Comparison of ENCODE assay signal across 15 cellular contexts in genomic region chr1:244839656-244840055, GRCh38. TPM values are rescaled to one million over a fixed set of nuclear protein-coding genes. Genes with fewer than 3 reads are reported as not detected.
DNase-seq lines count a peak whose midpoint lies in the region; ATAC-seq, FAIRE-seq and TF ChIP-seq lines count a peak whose summit lies in the region.
"Had no signal": no experiment of that assay in that cellular context is flagged by ENCODE, and none has a peak within 500 bp of the region (broad histone marks: within the 10 kb centered on the region; RNA-seq: fewer than 3 reads in every experiment).

No MANE protein-coding gene starts in this region.

- in situ Hi-C loops in GM12878 (cut with MboI), result no loop called here

- H3K4me3 Mint-ChIP-seq in activated T-cell treated with anti-CD3 and anti-CD28 coated beads, Interleukin-2, amount 50 U/mL, for 24 hours, result peak overlapping the region; percentile 18

- H3K27ac Mint-ChIP-seq in activated T-cell treated with anti-CD3 and anti-CD28 coated beads, Interleukin-2, amount 50 U/mL, for 24 hours, result peak overlapping the region; percentile 100

- FAIRE-seq in GM12878 (lab: Jason Lieb, UNC), result no peak
- FAIRE-seq: endometrium, TTC549 had no signal

- CTCF ChIA-PET in GM12878 (lab: Yijun Ruan, JAX), result interaction anchor here (0.8 to 7.9 kb wide), 7 partner anchors 14 to 203 kb away, joined by 3 to 98 read pairs (median 3); partner anchors contain the start of gene HNRNPU

- H3K36me3 ChIP-seq in GM12878 (ENCODE audit: control insufficient read depth in 2 of 2, insufficient read depth in 2 of 2, low read length in 1 of 2), result peaks cover 3 to 23% of the 10 kb centered on the region in 2 experiments; a peak in 3 of 4 replicates
- peaks cover 0 to 35% of the 10 kb centered on the region in 2 donors for H3K36me3 ChIP-seq in vagina
- H3K36me3 ChIP-seq: uterus had no signal

- SMC1A ChIA-PET in GM12878 (lab: Charles Lee; ENCODE audit: uncharacterized antibody, unreplicated experiment), result interaction anchor here (1.0 to 16.8 kb wide), 10 partner anchors 8 to 203 kb away, joined by 3 to 360 read pairs (median 4); partner anchors contain the start of gene HNRNPU

- H4K20me1 ChIP-seq in GM12878 (ENCODE audit: control insufficient read depth, insufficient read depth), result no peaks in the 10 kb centered on the region

- WGBS in GM12878 (ENCODE audit: insufficient coverage, insufficient replicate concordance, low lambda C conversion rate, missing lambda C conversion rate), result 2% methylated on average over 2 of the region's 2 CpGs

- H3K9me3 Mint-ChIP-seq in activated T-cell treated with anti-CD3 and anti-CD28 coated beads, Interleukin-2, amount 50 U/mL, for 24 hours, result no peaks in the 10 kb centered on the region

- H3K27me3 ChIP-seq in GM12878 (replicated peaks in 1 of 2; ENCODE audit: control insufficient read depth in 2 of 2, insufficient read depth in 2 of 2, low read length in 1 of 2) (no peaks in the 10 kb centered on the region), vagina (no peaks in the 10 kb centered on the region)
- H3K27me3 ChIP-seq: uterus had no signal

- no TSS peak for BruUV-seq in GM12878 (replicated peaks; lab: Mats Ljungman, UMichigan)

- H3K4me3 ChIP-seq in GM12878 (peak overlapping the region; percentile 2; the same call in 1 of the 2 replicates), vagina (no peak overlapping the region)
- H3K4me3 ChIP-seq: prostate gland, uterus had no signal

- no peak overlapping the region for H2AFZ ChIP-seq in GM12878 (ENCODE audit: control insufficient read depth, low read depth, low read length)

- no peak for DNase-seq in activated T-cell treated with anti-CD3 and anti-CD28 coated beads, Interleukin-2, amount 50 U/mL, for 24 hours
- DNase-seq in activated T-cell treated with anti-CD3 and anti-CD28 coated beads for 4 hours (no peak), NCI-H69 (lab: John Stamatoyannopoulos, UW) (peak; percentile 24), GM12878 (ENCODE audit: low read depth, low spot score) (no peak), renal cortical epithelial cell (ENCODE audit: low read depth) (peak; percentile 45), A172 (ENCODE audit: low spot score) (no peak), vagina (ENCODE audit: extremely low spot score in 2 of 2) (no peak)
- no peak for DNase-seq in stimulated activated CD4-positive, alpha-beta T cell treated with anti-CD3 and anti-CD28 coated beads, Interleukin-12 subunit alpha, Interleukin-12 subunit beta, amount 100 ng/mL, for 4 hours
- DNase-seq: AML-193, Kasumi-1, NCI-H524 treated with DMSO at 0.1 percent for 48 hours, uterus had no signal

- RAD21 ChIA-PET in GM12878 (lab: Charles Lee; ENCODE audit: unreplicated experiment), result interaction anchor here (0.7 to 2.2 kb wide), 8 partner anchors 16 to 203 kb away, joined by 3 to 7 read pairs (median 4); no protein-coding TSS in a partner anchor

- intact Hi-C loops in GM12878 (cut with micrococcal nuclease; ENCODE audit: unreplicated experiment), result loop anchor here (10.0 kb wide), 3 partner anchors 105 to 515 kb away; partner anchors contain the start of gene ADSS2
- intact Hi-C loops in vagina (cut with DNase I), result loop anchor here (10.0 kb wide), 2 partner anchors 135 to 1575 kb away; no protein-coding TSS in a partner anchor

- peaks cover 71% of the 10 kb centered on the region for H3K4me1 Mint-ChIP-seq in activated T-cell treated with anti-CD3 and anti-CD28 coated beads, Interleukin-2, amount 50 U/mL, for 24 hours (ENCODE audit: low read depth)

- peaks cover 3% of the 10 kb centered on the region; the same call in 1 of the 3 replicates for H3K9me3 ChIP-seq in GM12878 (replicated peaks; ENCODE audit: control insufficient read depth, insufficient read depth, low read length)
- H3K9me3 ChIP-seq in vagina, result no peaks in the 10 kb centered on the region
- H3K9me3 ChIP-seq: prostate gland, uterus had no signal

- no peak for TF ChIP-seq EP300 in GM12878 (IDR thresholded peaks at IDR 0.05; ENCODE audit: borderline replicate concordance in 1 of 2, control insufficient read depth in 1 of 2, low read depth in 2 of 2, low read length in 2 of 2)

- peak overlapping the region; percentile 44 for H3K4me2 ChIP-seq in GM12878 (ENCODE audit: control insufficient read depth, insufficient read depth)

- peaks cover 66% of the 10 kb centered on the region for H3K79me2 ChIP-seq in GM12878 (ENCODE audit: control insufficient read depth, insufficient read depth, low read length)

- TF ChIP-seq POLR2A in GM12878 (IDR thresholded peaks at IDR 0.05; ENCODE audit: low read depth, low read length) (no peak), vagina (IDR thresholded peaks at IDR 0.05) (no peak)

- no peak for TF ChIP-seq RAD21 in GM12878 (IDR thresholded peaks at IDR 0.05; ENCODE audit: insufficient read depth, low read depth, low read length)

- H3K27ac ChIP-seq in GM12878 (ENCODE audit: control insufficient read depth, insufficient read depth), result no peak overlapping the region
- H3K27ac ChIP-seq in vagina, result no peak overlapping the region
- H3K27ac ChIP-seq: uterus had no signal

- H3K4me1 ChIP-seq in GM12878 (ENCODE audit: control insufficient read depth, insufficient read depth, low read length), result no peaks in the 10 kb centered on the region
- H3K4me1 ChIP-seq in vagina, result peaks cover 53% of the 10 kb centered on the region
- H3K4me1 ChIP-seq: uterus had no signal

- H3K36me3 Mint-ChIP-seq in activated T-cell treated with anti-CD3 and anti-CD28 coated beads, Interleukin-2, amount 50 U/mL, for 24 hours (ENCODE audit: low read depth), result peaks cover 95% of the 10 kb centered on the region

- no peak for ATAC-seq in GM12878

- H3K27me3 Mint-ChIP-seq in activated T-cell treated with anti-CD3 and anti-CD28 coated beads, Interleukin-2, amount 50 U/mL, for 24 hours, result no peaks in the 10 kb centered on the region

- POLR2A ChIA-PET in GM12878 (lab: Charles Lee), result interaction anchor here (0.5 to 14.7 kb wide), 3 partner anchors 17 to 139 kb away, joined by 3 to 350 read pairs (median 55); partner anchors contain the start of gene HNRNPU

- H3K9ac ChIP-seq in GM12878 (ENCODE audit: control insufficient read depth, insufficient read depth, low read length), result no peak overlapping the region

- no peak for TF ChIP-seq CTCF in GM12878 (IDR thresholded peaks at IDR 0.05 in 2 of 3, conservative IDR thresholded peaks at IDR 0.05 in 1 of 3; ENCODE audit: control insufficient read depth in 2 of 3, extremely low read depth in 1 of 3, insufficient read depth in 1 of 3, low read depth in 3 of 3, low read length in 3 of 3)
- TF ChIP-seq CTCF in vagina (IDR thresholded peaks at IDR 0.05), result no peak

TF ChIP-seq in GM12878, 131 proteins besides CTCF, POLR2A, EP300 and RAD21 (continues in another document):
- no peak for TF ChIP-seq TBL1XR1 (IDR thresholded peaks at IDR 0.05; ENCODE audit: low read depth, low read length)
- TF ChIP-seq NBN (IDR thresholded peaks at IDR 0.05), result 0 out of 2 replicates have a peak, but pooled peaks have one; percentile 19
- TF ChIP-seq IRF4 (IDR thresholded peaks at IDR 0.05; ENCODE audit: low read depth, low read length), result no peak
- no peak for TF ChIP-seq BRCA1 (IDR thresholded peaks at IDR 0.05; ENCODE audit: low read depth, low read length)
- no peak for TF ChIP-seq HDAC2 (IDR thresholded peaks at IDR 0.05)
- peak; percentile 66 for TF ChIP-seq RUNX3 (IDR thresholded peaks at IDR 0.05; ENCODE audit: low read length)
- no peak for TF ChIP-seq RBBP5 (conservative IDR thresholded peaks at IDR 0.05)
- no peak for TF ChIP-seq TCF12 (IDR thresholded peaks at IDR 0.05; ENCODE audit: low read depth, low read length)
- TF ChIP-seq IKZF1 (conservative IDR thresholded peaks at IDR 0.05), result no peak
- TF ChIP-seq RAD51 (IDR thresholded peaks at IDR 0.05), result no peak

RNA-seq across cellular contexts. Expression of gene COX20, which starts 4.2 kb away (rescaled TPM):
- total RNA-seq in GM12878 (2013; cell fraction: nucleolus; rRNA removed), result 28.5 and 29.0 TPM in 2 replicates
- total RNA-seq in GM12878 (2014; rRNA removed) (22.8 and 25.9 TPM in 2 replicates), GM12878 (2014; rRNA removed; fragmentation: Illumina TruSeq; extraction: Trizol) (31.6 and 40.4 TPM in 2 replicates), GM12878 (2021) (22.1 and 28.4 TPM in 2 replicates), renal cortical epithelial cell (26.6 and 55.0 TPM in 2 replicates), vagina (24.1 TPM)
- 11.9 TPM for polyA plus RNA-seq in GM12878 (2011; ENCODE audit: low read depth)
- polyA plus RNA-seq in GM12878 (2011; rRNA removed) (36.7 and 75.5 TPM in 2 replicates), GM12878 (2014; fragmentation: Illumina TruSeq; extraction: Trizol) (54.4 and 54.9 TPM in 2 replicates), GM12878 (2014; fragmentation: Nextera tagmentation; extraction: Ambion mirVana) (10 to 100 TPM; 91.9 to 95.3 TPM), GM12878 (2014; rRNA removed) (38.0 and 51.0 TPM in 2 replicates), GM12878 (2016; fragmentation: Nextera tagmentation; extraction: Ambion mirVana) (100 to 1,000 TPM; 112 TPM)
- 12.9 and 14.4 TPM in 2 replicates for polyA plus RNA-seq in GM12878 (2011; cell fraction: cytosol; rRNA removed)
- 17.8 and 18.8 TPM in 2 replicates for polyA plus RNA-seq in GM12878 (2011; cell fraction: nucleus; rRNA removed)
- 35.9 and 36.7 TPM in 2 replicates for polyA plus RNA-seq in GM12878 (2012)
- 8.3 and 11.3 TPM in 2 replicates for polyA minus RNA-seq in GM12878 (2011; rRNA and poly(A)+ RNA removed)
- polyA minus RNA-seq in GM12878 (2011; cell fraction: cytosol; rRNA and poly(A)+ RNA removed), result 2.5 and 3.8 TPM in 2 replicates
- polyA minus RNA-seq in GM12878 (2011; cell fraction: nucleus; rRNA and poly(A)+ RNA removed), result 16.2 and 22.1 TPM in 2 replicates
- 71.6 and 76.1 TPM in 2 replicates for total RNA-seq in A172 (2014; rRNA removed; shearing (Covaris generic))

RNA-seq across cellular contexts. Expression of gene HNRNPU, which starts 24.7 kb away (rescaled TPM):
- 817 and 826 TPM in 2 replicates for total RNA-seq in GM12878 (2013; cell fraction: nucleolus; rRNA removed)
- total RNA-seq in GM12878 (2014; rRNA removed) (377 and 402 TPM in 2 replicates), GM12878 (2014; rRNA removed; fragmentation: Illumina TruSeq; extraction: Trizol) (443 and 460 TPM in 2 replicates), GM12878 (2021) (431 and 461 TPM in 2 replicates), renal cortical epithelial cell (318 and 637 TPM in 2 replicates), vagina (293 TPM)
- 171 TPM for polyA plus RNA-seq in GM12878 (2011; ENCODE audit: low read depth)
- polyA plus RNA-seq in GM12878 (2011; rRNA removed) (327 and 513 TPM in 2 replicates), GM12878 (2014; fragmentation: Illumina TruSeq; extraction: Trizol) (569 and 704 TPM in 2 replicates), GM12878 (2014; fragmentation: Nextera tagmentation; extraction: Ambion mirVana) (100 to 1,000 TPM; 163 to 201 TPM), GM12878 (2014; rRNA removed) (331 and 358 TPM in 2 replicates), GM12878 (2016; fragmentation: Nextera tagmentation; extraction: Ambion mirVana) (100 to 1,000 TPM; 439 to 514 TPM)
- 120 TPM in 2 replicates for polyA plus RNA-seq in GM12878 (2011; cell fraction: cytosol; rRNA removed)
- polyA plus RNA-seq in GM12878 (2011; cell fraction: nucleus; rRNA removed), result 211 and 351 TPM in 2 replicates
- 234 TPM in 2 replicates for polyA plus RNA-seq in GM12878 (2012)
- polyA minus RNA-seq in GM12878 (2011; rRNA and poly(A)+ RNA removed), result 237 and 306 TPM in 2 replicates
- polyA minus RNA-seq in GM12878 (2011; cell fraction: cytosol; rRNA and poly(A)+ RNA removed), result 125 and 176 TPM in 2 replicates
- 88.7 and 155 TPM in 2 replicates for polyA minus RNA-seq in GM12878 (2011; cell fraction: nucleus; rRNA and poly(A)+ RNA removed)
- total RNA-seq in A172 (2014; rRNA removed; shearing (Covaris generic)), result 520 and 628 TPM in 2 replicates

Comparison
In these comparisons a context has a peak if more than half of its experiments do, and no peak if none do; other contexts are left out.
1. DNase-seq: peak in NCI-H69 (single experiment) and renal cortical epithelial cell (single experiment); none in activated T-cell treated with anti-CD3 and anti-CD28 coated beads, Interleukin-2, amount 50 U/mL, for 24 hours (single experiment), activated T-cell treated with anti-CD3 and anti-CD28 coated beads for 4 hours (single experiment), GM12878 (single experiment), stimulated activated CD4-positive, alpha-beta T cell treated with anti-CD3 and anti-CD28 coated beads, Interleukin-12 subunit alpha, Interleukin-12 subunit beta, amount 100 ng/mL, for 4 hours (single experiment), A172 (single experiment) and vagina (0 of 2).